12 cellular contexts compared by ENCODE assay signal in the genomic region with DNA sequence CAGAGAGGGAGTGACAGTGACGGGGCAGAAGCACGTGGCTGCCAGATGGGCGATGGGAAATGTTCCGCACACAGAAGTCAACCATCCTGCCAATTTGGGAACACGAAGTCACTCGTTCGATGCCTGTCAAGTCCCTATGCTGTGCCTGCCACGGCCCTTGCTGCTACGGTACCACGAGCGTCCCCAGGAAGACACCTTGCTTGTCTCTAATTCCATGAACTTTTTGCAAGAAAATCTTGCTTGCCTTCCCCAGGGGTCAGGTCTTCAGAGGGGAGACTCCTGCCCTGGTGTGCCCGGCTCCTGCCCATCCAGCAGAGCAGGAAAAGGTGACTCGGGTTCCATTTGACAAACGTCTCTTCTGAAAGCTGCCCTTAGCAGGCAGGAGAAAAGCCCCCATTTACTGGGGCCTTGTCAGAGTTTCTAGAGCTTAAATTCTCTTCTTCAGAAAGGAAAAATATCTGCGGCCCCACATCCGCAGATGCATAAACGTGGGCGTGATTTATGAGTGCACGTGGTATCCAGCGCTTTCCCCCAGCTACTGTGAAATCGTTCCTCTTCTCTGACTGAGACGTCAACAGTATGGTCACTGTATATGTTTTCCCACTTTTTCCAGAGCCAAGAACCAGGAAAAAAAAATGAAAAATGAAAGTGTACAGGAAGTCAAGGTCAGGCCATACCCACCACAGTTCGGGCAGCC. TPM values are rescaled to one million over a fixed set of nuclear protein-coding genes. Genes with fewer than 3 reads are reported as not detected.
DNase-seq lines count a peak whose midpoint lies in the region; ATAC-seq, FAIRE-seq and TF ChIP-seq lines count a peak whose summit lies in the region.
"Had no signal": no experiment of that assay in that cellular context is flagged by ENCODE, and none has a peak within 500 bp of the region (broad histone marks: within the 10 kb centered on the region; RNA-seq: fewer than 3 reads in every experiment).

No MANE protein-coding gene starts in this region.

- no peak for TF ChIP-seq CTCF in endothelial cell of umbilical vein (IDR thresholded peaks at IDR 0.05; ENCODE audit: extremely low read depth in 1 of 2, insufficient read depth in 1 of 2, low read depth in 1 of 2, low read length in 2 of 2)
- TF ChIP-seq CTCF in prostate gland (IDR thresholded peaks at IDR 0.05), result no peak

- POLR2A ChIA-PET in endothelial cell of umbilical vein (lab: Charles Lee), result no interaction called here

- H3K9me3 ChIP-seq in endothelial cell of umbilical vein (replicated peaks; ENCODE audit: control insufficient read depth, insufficient read depth, low read length) (no peaks in the 10 kb centered on the region), prostate gland (no peaks in the 10 kb centered on the region)

- H3K79me2 ChIP-seq in endothelial cell of umbilical vein (ENCODE audit: control insufficient read depth, insufficient read depth, low read length), result no peaks in the 10 kb centered on the region

- no peak for TF ChIP-seq POLR2A in GM12891 (IDR thresholded peaks at IDR 0.05; ENCODE audit: low read depth, low read length)
- no peak for TF ChIP-seq POLR2A in endothelial cell of umbilical vein (IDR thresholded peaks at IDR 0.05; ENCODE audit: low read depth, low read length)
- TF ChIP-seq POLR2A in prostate gland (IDR thresholded peaks at IDR 0.05), result no peak

- H3K9me1 ChIP-seq in endothelial cell of umbilical vein (replicated peaks; ENCODE audit: control insufficient read depth, extremely low read depth, insufficient read depth, low read length), result no peaks in the 10 kb centered on the region

- no peak overlapping the region for H3K9ac ChIP-seq in endothelial cell of umbilical vein (replicated peaks; ENCODE audit: extremely low read depth, insufficient read depth, low read length)

- peaks cover 20% of the 10 kb centered on the region for H3K4me1 ChIP-seq in endothelial cell of umbilical vein (ENCODE audit: control insufficient read depth, extremely low read depth, insufficient read depth, low read length)
- H3K4me1 ChIP-seq in prostate gland (replicated peaks), result no peaks in the 10 kb centered on the region

- H3K4me1 Mint-ChIP-seq in T-helper 2 cell treated with Interferon-gamma antibody and Interleukin-4, amounts not matched to agents 5 μg/mL and 100 μg/mL, for 36 hours (ENCODE audit: low read depth), result peaks cover 8% of the 10 kb centered on the region

- H3K27ac Mint-ChIP-seq in T-helper 2 cell treated with Interferon-gamma antibody and Interleukin-4, amounts not matched to agents 5 μg/mL and 100 μg/mL, for 36 hours, result no peak overlapping the region

- H3K4me3 Mint-ChIP-seq in T-helper 2 cell treated with Interferon-gamma antibody and Interleukin-4, amounts not matched to agents 5 μg/mL and 100 μg/mL, for 36 hours, result no peak overlapping the region

- peaks cover 7% of the 10 kb centered on the region for H3K27me3 Mint-ChIP-seq in T-helper 2 cell treated with Interferon-gamma antibody and Interleukin-4, amounts not matched to agents 5 μg/mL and 100 μg/mL, for 36 hours (ENCODE audit: low read depth)

- BruUV-seq in endothelial cell of umbilical vein (replicated peaks; lab: Mats Ljungman, UMichigan), result no TSS peak

- dilution Hi-C loops in endothelial cell of umbilical vein (cut with MboI; ENCODE audit: extremely low pct_ligation_motif_present, low sequenced_read_pairs), result no loop called here

- no peaks in the 10 kb centered on the region for H3K9me3 Mint-ChIP-seq in T-helper 2 cell treated with Interferon-gamma antibody and Interleukin-4, amounts not matched to agents 5 μg/mL and 100 μg/mL, for 36 hours

- no peaks in the 10 kb centered on the region for H4K20me1 ChIP-seq in endothelial cell of umbilical vein (replicated peaks; ENCODE audit: control insufficient read depth, extremely low read depth, insufficient read depth, low read length)

- H3K4me2 ChIP-seq in endothelial cell of umbilical vein (ENCODE audit: insufficient read depth, low read length), result no peak overlapping the region

- FAIRE-seq in GM12891 (lab: Jason Lieb, UNC), result peak; percentile 56
- FAIRE-seq in endothelial cell of umbilical vein (lab: Jason Lieb, UNC), result peak; percentile 57

- DNase-seq in GM12891 (ENCODE audit: insufficient read length, low spot score) (no peak), endothelial cell of umbilical vein (ENCODE audit: low read depth, low spot score) (peak; percentile 79), occipital lobe (lab: John Stamatoyannopoulos, UW) (no peak), prostate gland (ENCODE audit: low spot score) (no peak)
- DNase-seq in T-helper 2 cell treated with Interferon-gamma antibody and Interleukin-4, amounts not matched to agents 5 μg/mL and 100 μg/mL, for 36 hours (ENCODE audit: low spot score), result peak; percentile 33
- DNase-seq in stimulated activated CD4-positive, alpha-beta T cell treated with anti-CD3 and anti-CD28 coated beads, Interleukin-4, amount 100 ng/mL, for 1 hour, result peak; percentile 19
- DNase-seq: anterior cingulate cortex, KG1, mesendoderm, NCI-H510A treated with DMSO at 0.1 percent for 48 hours had no signal

- H3K27ac ChIP-seq in endothelial cell of umbilical vein (ENCODE audit: insufficient read depth, low read depth, low read length) (no peak overlapping the region), prostate gland (no peak overlapping the region)

- peak overlapping the region; percentile 43 for H2AFZ ChIP-seq in endothelial cell of umbilical vein (ENCODE audit: low read depth, low read length)

- no peaks in the 10 kb centered on the region for H3K36me3 Mint-ChIP-seq in T-helper 2 cell treated with Interferon-gamma antibody and Interleukin-4, amounts not matched to agents 5 μg/mL and 100 μg/mL, for 36 hours (ENCODE audit: low read depth)

- H3K27me3 ChIP-seq in endothelial cell of umbilical vein (ENCODE audit: control insufficient read depth in 2 of 2, insufficient read depth in 2 of 2, low read length in 2 of 2) (peaks cover 3 to 4% of the 10 kb centered on the region in 2 experiments), prostate gland (replicated peaks; ENCODE audit: insufficient read depth) (no peaks in the 10 kb centered on the region)

- H3K36me3 ChIP-seq in endothelial cell of umbilical vein (ENCODE audit: control insufficient read depth in 2 of 2, extremely low read depth in 1 of 2, insufficient read depth in 2 of 2, low read length in 2 of 2) (no peaks in the 10 kb centered on the region), prostate gland (no peaks in the 10 kb centered on the region)

- H3K4me3 ChIP-seq in endothelial cell of umbilical vein (replicated peaks in 1 of 3; ENCODE audit: insufficient read depth in 1 of 3, low read depth in 1 of 3, low read length in 3 of 3), result no peak overlapping the region
- H3K4me3 ChIP-seq in prostate gland, result no peak overlapping the region

- intact Hi-C loops in endothelial cell of umbilical vein (cut with micrococcal nuclease), result no loop called here
- intact Hi-C loops in prostate gland (cut with DNase I), result no loop called here

- WGBS in prostate gland, result 73% methylated on average over 23 of the region's 23 CpGs

- ATAC-seq in HG03135 (IDR thresholded peaks at IDR 0.05; ENCODE audit: unreplicated experiment) (no peak), GM21723 (IDR thresholded peaks at IDR 0.05; ENCODE audit: unreplicated experiment) (no peak)

- CTCF ChIA-PET in endothelial cell of umbilical vein (lab: Charles Lee), result interaction anchor here (0.7 to 1.6 kb wide), 4 partner anchors 10 to 153 kb away, joined by 3 to 4 read pairs (median 4); no protein-coding TSS in a partner anchor

TF ChIP-seq in GM12891, 5 proteins besides CTCF, POLR2A, EP300 and RAD21:
- TF ChIP-seq POU2F2 (IDR thresholded peaks at IDR 0.05; ENCODE audit: low read depth, low read length), result peak; percentile 87; the same call in 1 of the 2 replicates
- no peak for TF ChIP-seq PAX5 (IDR thresholded peaks at IDR 0.05; ENCODE audit: insufficient read depth, low read length, severe bottlenecking)

TF ChIP-seq in endothelial cell of umbilical vein, 7 proteins besides CTCF, POLR2A, EP300 and RAD21:
- TF ChIP-seq JUN (IDR thresholded peaks at IDR 0.05; ENCODE audit: borderline replicate concordance, insufficient read depth, insufficient read length, low read depth), result no peak
- TF ChIP-seq POLR2AphosphoS5 (IDR thresholded peaks at IDR 0.05; ENCODE audit: insufficient read depth, low read depth, low read length), result no peak
- TF ChIP-seq MYC (IDR thresholded peaks at IDR 0.05; ENCODE audit: low read depth, low read length), result no peak
- TF ChIP-seq MAX (IDR thresholded peaks at IDR 0.05; ENCODE audit: insufficient read depth, insufficient read length), result no peak
- no peak for TF ChIP-seq GATA2 (IDR thresholded peaks at IDR 0.05; ENCODE audit: insufficient read depth, insufficient read length, low read depth, low read length)

RNA-seq across cellular contexts. Expression of gene STX16, which starts 16.8 kb away (rescaled TPM):
- 55.3 TPM for polyA plus RNA-seq in GM12891 (2012; ENCODE audit: low read depth, missing spikeins)
- total RNA-seq in endothelial cell of umbilical vein, result 58.5 and 63.5 TPM in 2 replicates
- polyA plus RNA-seq in endothelial cell of umbilical vein, result 33.0 and 43.1 TPM in 2 replicates
- 36.8 and 43.5 TPM in 2 replicates for polyA plus RNA-seq in endothelial cell of umbilical vein (2011; cell fraction: cytosol; rRNA removed)
- polyA plus RNA-seq in endothelial cell of umbilical vein (2011; cell fraction: nucleus; rRNA removed), result 138 and 200 TPM in 2 replicates
- polyA plus RNA-seq in endothelial cell of umbilical vein (2012), result 60.7 and 62.4 TPM in 2 replicates
- 52.1 and 74.7 TPM in 2 replicates for polyA minus RNA-seq in endothelial cell of umbilical vein
- polyA minus RNA-seq in endothelial cell of umbilical vein (2011; cell fraction: cytosol; rRNA and poly(A)+ RNA removed), result 15.7 TPM
- polyA minus RNA-seq in endothelial cell of umbilical vein (2011; cell fraction: nucleus; rRNA and poly(A)+ RNA removed), result 39.8 and 43.1 TPM in 2 replicates
- total RNA-seq in occipital lobe, result 33.2 TPM
- 100 to 1,000 TPM in 1 of 2 donors, 10 to 100 TPM in 1; 34.3 to 115 TPM for total RNA-seq in prostate gland

RNA-seq across cellular contexts. Expression of gene NPEPL1, which starts 58.3 kb away (rescaled TPM):
- polyA plus RNA-seq in GM12891 (2012; ENCODE audit: low read depth, missing spikeins), result 28.0 TPM
- total RNA-seq in endothelial cell of umbilical vein (39.1 and 40.8 TPM in 2 replicates), occipital lobe (7.5 TPM), prostate gland (10 to 100 TPM; 25.7 to 63.1 TPM)
- 22.5 and 22.6 TPM in 2 replicates for polyA plus RNA-seq in endothelial cell of umbilical vein
- 8.2 and 10.3 TPM in 2 replicates for polyA plus RNA-seq in endothelial cell of umbilical vein (2011; cell fraction: cytosol; rRNA removed)
- 90.6 and 118 TPM in 2 replicates for polyA plus RNA-seq in endothelial cell of umbilical vein (2011; cell fraction: nucleus; rRNA removed)
- 29.5 and 42.1 TPM in 2 replicates for polyA plus RNA-seq in endothelial cell of umbilical vein (2012)
- polyA minus RNA-seq in endothelial cell of umbilical vein, result 16.8 and 19.1 TPM in 2 replicates
- 16.6 TPM for polyA minus RNA-seq in endothelial cell of umbilical vein (2011; cell fraction: cytosol; rRNA and poly(A)+ RNA removed)
- 16.9 and 35.5 TPM in 2 replicates for polyA minus RNA-seq in endothelial cell of umbilical vein (2011; cell fraction: nucleus; rRNA and poly(A)+ RNA removed)

Comparison
In these comparisons a context has a peak if more than half of its experiments do, and no peak if none do; other contexts are left out.
1. DNase-seq: peak in T-helper 2 cell treated with Interferon-gamma antibody and Interleukin-4, amounts not matched to agents 5 μg/mL and 100 μg/mL, for 36 hours (single experiment), endothelial cell of umbilical vein (single experiment) and stimulated activated CD4-positive, alpha-beta T cell treated with anti-CD3 and anti-CD28 coated beads, Interleukin-4, amount 100 ng/mL, for 1 hour (single experiment); none in GM12891 (single experiment), occipital lobe (single experiment) and prostate gland (single experiment).